16 cellular contexts compared by ENCODE assay signal in genomic region chr3:195149292-195149691, GRCh38.
DNase-seq lines count a peak whose midpoint lies in the region; ATAC-seq and TF ChIP-seq lines count a peak whose summit lies in the region.
"Had no signal": no experiment of that assay in that cellular context is flagged by ENCODE, and none has a peak within 500 bp of the region (broad histone marks: within the 10 kb centered on the region; RNA-seq: fewer than 3 reads in every experiment).

No MANE protein-coding gene starts in this region.

- ATAC-seq in CD4-positive, CD25-positive, alpha-beta regulatory T cell (ENCODE audit: low read depth in 2 of 2), result no peak
- no peak for ATAC-seq in activated naive CD4-positive, alpha-beta T cell treated with anti-CD3 and anti-CD28 coated beads, Interleukin-2, amount 50 U/mL, for 72 hours
- ATAC-seq: left lung had no signal

- 0 out of 2 replicates have a peak, but pooled peaks cover 3% of the 10 kb centered on the region for H3K79me2 ChIP-seq in GM23248 (ENCODE audit: insufficient read depth)

- no peaks in the 10 kb centered on the region for H3K36me3 ChIP-seq in CD4-positive, CD25-positive, alpha-beta regulatory T cell (ENCODE audit: control insufficient read depth, insufficient read depth, low read length)
- H3K36me3 ChIP-seq in esophagus muscularis mucosa (no peaks in the 10 kb centered on the region), GM23248 (ENCODE audit: low read depth) (no peaks in the 10 kb centered on the region)
- H3K36me3 ChIP-seq: left lung, SJSA1 had no signal

- intact Hi-C loops in esophagus muscularis mucosa (cut with DNase I), result no loop called here

- H3K4me1 ChIP-seq in CD4-positive, CD25-positive, alpha-beta regulatory T cell (ENCODE audit: control insufficient read depth, insufficient read depth, low read length, poor library complexity, severe bottlenecking), result peaks cover 36% of the 10 kb centered on the region
- H3K4me1 ChIP-seq in esophagus muscularis mucosa (peaks cover 44 to 62% (median 58%) of the 10 kb centered on the region in 4 donors), GM23248 (ENCODE audit: insufficient read depth) (peaks cover 28% of the 10 kb centered on the region)

- TF ChIP-seq POLR2A in esophagus muscularis mucosa (IDR thresholded peaks at IDR 0.05; ENCODE audit: low read depth), result no peak

- no peak overlapping the region for H2AFZ ChIP-seq in GM23248

- peaks cover 4% of the 10 kb centered on the region for H3K36me3 Mint-ChIP-seq in CD4-positive, CD25-positive, alpha-beta regulatory T cell
- H3K36me3 Mint-ChIP-seq in IgD-negative memory B cell (no peaks in the 10 kb centered on the region), nephron progenitor cell (ENCODE audit: low read depth) (peaks cover 5% of the 10 kb centered on the region)
- no peaks in the 10 kb centered on the region for H3K36me3 Mint-ChIP-seq in activated naive CD4-positive, alpha-beta T cell treated with anti-CD3 and anti-CD28 coated beads, Interleukin-2, amount 50 U/mL, for 72 hours

- no peaks in the 10 kb centered on the region for H3K9me2 ChIP-seq in GM23248 (ENCODE audit: insufficient read depth)

- no peak overlapping the region for H3K4me2 ChIP-seq in GM23248 (ENCODE audit: unreplicated experiment)

- TF ChIP-seq CTCF in esophagus muscularis mucosa (IDR thresholded peaks at IDR 0.05), result no peak
- no peak for TF ChIP-seq CTCF in nephron progenitor cell (IDR thresholded peaks at IDR 0.05)
- TF ChIP-seq CTCF in GM13977 (IDR thresholded peaks at IDR 0.05; ENCODE audit: extremely low read depth, insufficient read depth, missing control alignments), result no peak

- no peaks in the 10 kb centered on the region for H3K9me3 Mint-ChIP-seq in CD4-positive, CD25-positive, alpha-beta regulatory T cell
- no peaks in the 10 kb centered on the region for H3K9me3 Mint-ChIP-seq in IgD-negative memory B cell
- no peaks in the 10 kb centered on the region for H3K9me3 Mint-ChIP-seq in nephron progenitor cell
- no peaks in the 10 kb centered on the region for H3K9me3 Mint-ChIP-seq in activated naive CD4-positive, alpha-beta T cell treated with anti-CD3 and anti-CD28 coated beads, Interleukin-2, amount 50 U/mL, for 72 hours
- H3K9me3 Mint-ChIP-seq: activated T-cell treated with anti-CD3 and anti-CD28 coated beads, Interleukin-2, amount 50 U/mL, for 24 hours had no signal

- H3K9ac ChIP-seq in GM23248, result no peak overlapping the region

- peaks cover 12 to 71% (median 41%) of the 10 kb centered on the region in 4 donors for H3K4me1 Mint-ChIP-seq in CD4-positive, CD25-positive, alpha-beta regulatory T cell
- H3K4me1 Mint-ChIP-seq in IgD-negative memory B cell (peaks cover 57 to 67% (median 58%) of the 10 kb centered on the region in 3 donors), nephron progenitor cell (peaks cover 80% of the 10 kb centered on the region)

- peak overlapping the region; percentile 85 to 92 (median 90) for H3K4me3 Mint-ChIP-seq in CD4-positive, CD25-positive, alpha-beta regulatory T cell
- H3K4me3 Mint-ChIP-seq in IgD-negative memory B cell (peak overlapping the region in 3 of 4 donors; percentile 58 to 94 (median 87)), nephron progenitor cell (peak overlapping the region; percentile 41)
- H3K4me3 Mint-ChIP-seq: activated T-cell treated with anti-CD3 and anti-CD28 coated beads, Interleukin-2, amount 50 U/mL, for 24 hours had no signal

- H3K27me3 Mint-ChIP-seq in CD4-positive, CD25-positive, alpha-beta regulatory T cell, result no peaks in the 10 kb centered on the region
- H3K27me3 Mint-ChIP-seq in IgD-negative memory B cell (no peaks in the 10 kb centered on the region), nephron progenitor cell (ENCODE audit: low read depth, poor library complexity) (peaks cover 3% of the 10 kb centered on the region)
- H3K27me3 Mint-ChIP-seq: activated T-cell treated with anti-CD3 and anti-CD28 coated beads, Interleukin-2, amount 50 U/mL, for 24 hours had no signal

- in situ Hi-C loops in GM23248 (cut with MboI), result no loop called here
- in situ Hi-C loops in GM13977 (cut with MboI; ENCODE audit: low pct_unique_long_range_greater_than_20kb, low sequenced_read_pairs, unreplicated experiment), result loop anchor here (25.0 kb wide), 1 partner anchor 388 kb away; the partner anchor contains the start of gene PPP1R2

- no peak for DNase-seq in CD4-positive, CD25-positive, alpha-beta regulatory T cell
- DNase-seq in esophagus muscularis mucosa (ENCODE audit: extremely low spot score) (no peak), nephron progenitor cell (no peak), GM23248 (no peak), GM13977 (ENCODE audit: low spot score) (no peak), DMS114 treated with DMSO at 0.1 percent for 48 hours (lab: John Stamatoyannopoulos, UW; ENCODE audit: unreplicated experiment) (no peak)
- DNase-seq in activated naive CD4-positive, alpha-beta T cell treated with anti-CD3 and anti-CD28 coated beads, Interleukin-2, amount 50 U/mL, for 72 hours (ENCODE audit: low spot score in 2 of 2), result no peak
- DNase-seq: activated T-cell treated with anti-CD3 and anti-CD28 coated beads, Interleukin-2, amount 50 U/mL, for 24 hours; left lung; NCI-H1930; NCI-H82; stimulated activated CD4-positive, alpha-beta T cell treated with anti-CD3 and anti-CD28 coated beads, Interleukin-2, amount 100 ng/mL, for 24 hours; stimulated activated naive CD4-positive, alpha-beta T cell treated with Interleukin-2 at 50 U/mL for 16 hours had no signal

- H3K27ac ChIP-seq in CD4-positive, CD25-positive, alpha-beta regulatory T cell (ENCODE audit: insufficient read depth, low read length, poor library complexity, severe bottlenecking), result peak overlapping the region; percentile 62
- peak overlapping the region; percentile 73 to 88 (median 75) for H3K27ac ChIP-seq in esophagus muscularis mucosa (replicated peaks in 1 of 4)
- H3K27ac ChIP-seq in GM23248, result no peak overlapping the region
- H3K27ac ChIP-seq: C4-2B, SJSA1 had no signal

- H4K20me1 ChIP-seq in GM23248 (ENCODE audit: insufficient read depth), result no peaks in the 10 kb centered on the region

- no peaks in the 10 kb centered on the region for H3K27me3 ChIP-seq in CD4-positive, CD25-positive, alpha-beta regulatory T cell (ENCODE audit: control insufficient read depth, insufficient read depth, low read length)
- no peaks in the 10 kb centered on the region for H3K27me3 ChIP-seq in esophagus muscularis mucosa
- no peaks in the 10 kb centered on the region for H3K27me3 ChIP-seq in GM23248 (replicated peaks; ENCODE audit: insufficient read depth)
- H3K27me3 ChIP-seq: left lung, SJSA1 had no signal

- no peak for TF ChIP-seq EP300 in esophagus muscularis mucosa (IDR thresholded peaks at IDR 0.05)

- no peaks in the 10 kb centered on the region for H3K9me3 ChIP-seq in CD4-positive, CD25-positive, alpha-beta regulatory T cell (ENCODE audit: control insufficient read depth in 2 of 2, low read length in 2 of 2)
- H3K9me3 ChIP-seq in esophagus muscularis mucosa (no peaks in the 10 kb centered on the region), GM23248 (ENCODE audit: low read depth) (no peaks in the 10 kb centered on the region)
- H3K9me3 ChIP-seq: left lung, SJSA1 had no signal

- peak overlapping the region; percentile 78 to 90 (median 81) for H3K27ac Mint-ChIP-seq in CD4-positive, CD25-positive, alpha-beta regulatory T cell
- H3K27ac Mint-ChIP-seq in IgD-negative memory B cell (peak overlapping the region in 2 of 3 donors; percentile 33 to 94), nephron progenitor cell (no peak overlapping the region)
- H3K27ac Mint-ChIP-seq in activated naive CD4-positive, alpha-beta T cell treated with anti-CD3 and anti-CD28 coated beads, Interleukin-2, amount 50 U/mL, for 72 hours, result peak overlapping the region in 1 of 2 donors; percentile 67
- H3K27ac Mint-ChIP-seq: activated T-cell treated with anti-CD3 and anti-CD28 coated beads, Interleukin-2, amount 50 U/mL, for 24 hours had no signal

- 56% methylated on average over 9 of the region's 9 CpGs for WGBS in esophagus muscularis mucosa
- 44% methylated on average over 9 of the region's 9 CpGs for WGBS in GM23248 (ENCODE audit: low coverage in 1 of 2, low lambda C conversion rate in 2 of 2, missing lambda C conversion rate in 2 of 2), 2 experiments

- peak overlapping the region; percentile 82 for H3K4me3 ChIP-seq in CD4-positive, CD25-positive, alpha-beta regulatory T cell (ENCODE audit: low read depth, low read length)
- H3K4me3 ChIP-seq in esophagus muscularis mucosa, result peak overlapping the region; percentile 7 to 34 (median 14)
- no peak overlapping the region for H3K4me3 ChIP-seq in GM23248
- H3K4me3 ChIP-seq: SJSA1 had no signal

- peaks cover 4% of the 10 kb centered on the region; the same call in 1 of the 2 replicates for H3F3A ChIP-seq in GM23248 (ENCODE audit: insufficient read depth)
